ENCODE assay signal across 11 cellular contexts in the genomic region with DNA sequence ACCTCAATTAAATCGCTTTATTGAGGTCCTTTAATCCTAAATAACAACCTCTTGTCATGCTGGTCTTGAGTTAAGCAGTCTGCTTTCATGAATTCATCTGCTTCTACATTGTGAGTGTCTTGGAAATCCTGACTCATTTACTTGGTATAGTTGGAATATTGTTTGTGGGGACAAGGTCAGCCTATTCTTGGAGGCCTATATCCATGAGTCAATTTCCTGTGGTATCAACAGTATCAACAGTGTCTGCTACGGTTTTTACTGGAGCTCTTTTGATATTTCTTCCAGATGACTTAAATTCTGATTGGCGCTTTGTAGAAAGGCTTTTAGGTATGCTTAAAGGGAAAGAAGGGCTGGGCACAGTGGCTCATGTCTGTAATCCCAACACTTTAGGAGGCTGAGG.
A peak's percentile ranks its signal among the peaks of the same experiment; 100 is the strongest.
DNase-seq lines count a peak whose midpoint lies in the region; ATAC-seq and TF ChIP-seq lines count a peak whose summit lies in the region.
"Had no signal": no experiment of that assay in that cellular context is flagged by ENCODE, and none has a peak within 500 bp of the region (broad histone marks: within the 10 kb centered on the region; RNA-seq: fewer than 3 reads in every experiment).

No MANE protein-coding gene starts in this region.

- intact Hi-C loops in PC-9 (cut with micrococcal nuclease; ENCODE audit: unreplicated experiment), result no loop called here

- TF ChIP-seq POLR2A in tibial nerve (IDR thresholded peaks at IDR 0.05), result no peak

- no peak for TF ChIP-seq EP300 in tibial nerve (IDR thresholded peaks at IDR 0.05)

- no peak overlapping the region for H3K4me3 Mint-ChIP-seq in activated CD8-positive, alpha-beta memory T cell treated with anti-CD3 and anti-CD28 coated beads, Interleukin-2, amount 10 ng/mL, durations not matched to agents 7 days and 5 days
- peak overlapping the region in 1 of 2 donors; percentile 39 for H3K4me3 Mint-ChIP-seq in effector memory CD8-positive, alpha-beta T cell

- CTCF ChIA-PET in activated CD8-positive, alpha-beta memory T cell treated with anti-CD3 and anti-CD28 coated beads, Interleukin-2, amount 10 ng/mL, durations not matched to agents 7 days and 5 days (lab: Charles Lee), result no interaction called here
- CTCF ChIA-PET in PC-9 (lab: Charles Lee), result no interaction called here

- H2AFZ ChIP-seq in PC-9, result 0 out of 2 replicates have a peak overlapping the region, but pooled peaks have one; percentile 2

- no peaks in the 10 kb centered on the region for H4K20me1 ChIP-seq in PC-9 (ENCODE audit: insufficient read depth)

- H3K79me2 ChIP-seq in PC-9 (ENCODE audit: low read depth), result no peaks in the 10 kb centered on the region

- H3K27ac ChIP-seq in PC-9 (peak overlapping the region; percentile 77), tibial nerve (no peak overlapping the region)
- H3K27ac ChIP-seq: left lung, right lobe of liver had no signal

- H3K9me2 ChIP-seq in PC-9 (ENCODE audit: insufficient read depth), result no peaks in the 10 kb centered on the region

- H3K27me3 Mint-ChIP-seq in activated CD8-positive, alpha-beta memory T cell treated with anti-CD3 and anti-CD28 coated beads, Interleukin-2, amount 10 ng/mL, durations not matched to agents 7 days and 5 days, result no peaks in the 10 kb centered on the region
- no peaks in the 10 kb centered on the region for H3K27me3 Mint-ChIP-seq in effector memory CD8-positive, alpha-beta T cell

- H3K4me2 ChIP-seq in PC-9 (peak overlapping the region; percentile 48), skeletal muscle satellite cell (ENCODE audit: low read length) (peak overlapping the region; percentile 35)

- H3K27me3 ChIP-seq in PC-9 (ENCODE audit: insufficient read depth, low read depth), result no peaks in the 10 kb centered on the region
- H3K27me3 ChIP-seq in skeletal muscle satellite cell (ENCODE audit: control insufficient read depth, insufficient read depth, low read length), result no peaks in the 10 kb centered on the region
- no peaks in the 10 kb centered on the region for H3K27me3 ChIP-seq in tibial nerve
- H3K27me3 ChIP-seq: left lung, right lobe of liver had no signal

- peaks cover 42% of the 10 kb centered on the region for H3K36me3 Mint-ChIP-seq in activated CD8-positive, alpha-beta memory T cell treated with anti-CD3 and anti-CD28 coated beads, Interleukin-2, amount 10 ng/mL, durations not matched to agents 7 days and 5 days
- no peaks in the 10 kb centered on the region for H3K36me3 Mint-ChIP-seq in effector memory CD8-positive, alpha-beta T cell (ENCODE audit: insufficient read depth)

- 39 to 47% methylated on average over 3 of the region's 3 CpGs for WGBS in tibial nerve, 2 donors

- no peak for DNase-seq in activated CD8-positive, alpha-beta memory T cell treated with anti-CD3 and anti-CD28 coated beads, Interleukin-2, amount 10 ng/mL, durations not matched to agents 7 days and 5 days
- DNase-seq in activated CD8-positive, alpha-beta memory T cell treated with anti-CD3 and anti-CD28 coated beads, Interleukin-2, amount 50 U/mL, for 4 hours, result no peak
- DNase-seq in PC-9 (peak; percentile 12 to 77), inferior parietal cortex (ENCODE audit: extremely low spot score) (no peak), cerebellum (ENCODE audit: low spot score) (no peak), tibial nerve (ENCODE audit: low spot score in 2 of 2) (no peak)
- DNase-seq in effector memory CD8-positive, alpha-beta T cell, result no peak
- DNase-seq: effector CD4-positive, alpha-beta T cell; left lung; right lobe of liver had no signal

- peaks cover 45% of the 10 kb centered on the region for H3K4me1 Mint-ChIP-seq in activated CD8-positive, alpha-beta memory T cell treated with anti-CD3 and anti-CD28 coated beads, Interleukin-2, amount 10 ng/mL, durations not matched to agents 7 days and 5 days
- H3K4me1 Mint-ChIP-seq in effector memory CD8-positive, alpha-beta T cell (ENCODE audit: low read depth in 2 of 2), result peaks cover 34 to 71% of the 10 kb centered on the region in 2 donors

- TF ChIP-seq CTCF in PC-9 (conservative IDR thresholded peaks at IDR 0.05) (no peak), tibial nerve (IDR thresholded peaks at IDR 0.05) (no peak)

- H3K27ac Mint-ChIP-seq in activated CD8-positive, alpha-beta memory T cell treated with anti-CD3 and anti-CD28 coated beads, Interleukin-2, amount 10 ng/mL, durations not matched to agents 7 days and 5 days, result peak overlapping the region; percentile 3
- H3K27ac Mint-ChIP-seq in effector memory CD8-positive, alpha-beta T cell, result peak overlapping the region; percentile 63 to 87

- H3F3A ChIP-seq in PC-9 (ENCODE audit: insufficient read depth, low read depth), result peaks cover 4% of the 10 kb centered on the region; the same call in 1 of the 2 replicates

- H3K4me1 ChIP-seq in PC-9 (replicated peaks; ENCODE audit: insufficient read depth) (peaks cover 26% of the 10 kb centered on the region), skeletal muscle satellite cell (ENCODE audit: control insufficient read depth, insufficient read depth, low read length) (peaks cover 40% of the 10 kb centered on the region), tibial nerve (no peaks in the 10 kb centered on the region)
- H3K4me1 ChIP-seq: left lung, right lobe of liver had no signal

- peak overlapping the region; percentile 9 for H3K9ac ChIP-seq in skeletal muscle satellite cell (ENCODE audit: low read depth, low read length)

- H3K9me3 ChIP-seq in PC-9 (ENCODE audit: insufficient read depth, low read depth) (no peaks in the 10 kb centered on the region), skeletal muscle satellite cell (replicated peaks; ENCODE audit: low read length) (no peaks in the 10 kb centered on the region), tibial nerve (no peaks in the 10 kb centered on the region)
- H3K9me3 ChIP-seq: right lobe of liver had no signal

- no TSS peak for BruUV-seq in PC-9 (replicated peaks; lab: Mats Ljungman, UMichigan)

- peak overlapping the region; percentile 21; the same call in 1 of the 2 replicates for H3K4me3 ChIP-seq in PC-9
- no peak overlapping the region for H3K4me3 ChIP-seq in skeletal muscle satellite cell (ENCODE audit: low read length)
- no peak overlapping the region for H3K4me3 ChIP-seq in tibial nerve
- H3K4me3 ChIP-seq: left lung, right lobe of liver had no signal

- no peak for ATAC-seq in activated CD8-positive, alpha-beta memory T cell treated with anti-CD3 and anti-CD28 coated beads, Interleukin-2, amount 10 ng/mL, durations not matched to agents 7 days and 5 days
- ATAC-seq in effector memory CD8-positive, alpha-beta T cell (replicated peaks), result no peak
- ATAC-seq: left lung, right lobe of liver had no signal

- H3K36me3 ChIP-seq in PC-9 (ENCODE audit: low read depth) (no peaks in the 10 kb centered on the region), skeletal muscle satellite cell (ENCODE audit: insufficient read depth, low read length) (no peaks in the 10 kb centered on the region), tibial nerve (no peaks in the 10 kb centered on the region)
- H3K36me3 ChIP-seq: left lung, right lobe of liver had no signal

- peaks cover 2% of the 10 kb centered on the region for H3K9me3 Mint-ChIP-seq in activated CD8-positive, alpha-beta memory T cell treated with anti-CD3 and anti-CD28 coated beads, Interleukin-2, amount 10 ng/mL, durations not matched to agents 7 days and 5 days (ENCODE audit: low read depth)
- H3K9me3 Mint-ChIP-seq in effector memory CD8-positive, alpha-beta T cell, result peaks cover 5 to 7% of the 10 kb centered on the region in 2 donors

- POLR2A ChIA-PET in PC-9 (lab: Charles Lee; ENCODE audit: unreplicated experiment), result no interaction called here

Comparison
In these comparisons a context has a peak if more than half of its experiments do, and no peak if none do; other contexts are left out.
1. DNase-seq: peak in PC-9 (2 of 2); none in activated CD8-positive, alpha-beta memory T cell treated with anti-CD3 and anti-CD28 coated beads, Interleukin-2, amount 10 ng/mL, durations not matched to agents 7 days and 5 days (single experiment), activated CD8-positive, alpha-beta memory T cell treated with anti-CD3 and anti-CD28 coated beads, Interleukin-2, amount 50 U/mL, for 4 hours (single experiment), effector memory CD8-positive, alpha-beta T cell (0 of 3), inferior parietal cortex (single experiment), cerebellum (single experiment) and tibial nerve (0 of 2).